ENCODE assay signal across 22 cellular contexts in the genomic region with DNA sequence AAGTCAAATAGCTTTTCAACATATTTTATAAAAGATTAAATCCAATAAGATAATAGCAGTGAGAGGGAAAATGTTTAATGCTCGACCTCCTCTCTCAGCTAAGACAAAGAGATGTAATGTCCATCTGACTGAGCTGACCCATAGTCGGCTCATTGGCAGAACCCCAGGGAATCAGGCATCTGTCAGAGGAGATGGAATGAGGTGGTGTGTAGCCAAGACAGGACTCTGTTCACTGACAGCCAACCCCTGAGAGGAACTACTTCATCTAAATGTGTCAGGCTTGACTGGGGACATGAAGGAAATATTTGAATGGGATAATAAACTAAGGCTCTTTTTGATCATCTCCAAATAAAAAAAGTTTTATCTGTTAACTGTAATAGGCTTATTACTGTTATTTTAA.
DNase-seq lines count a peak whose midpoint lies in the region; ATAC-seq and TF ChIP-seq lines count a peak whose summit lies in the region.
"Had no signal": no experiment of that assay in that cellular context is flagged by ENCODE, and none has a peak within 500 bp of the region (broad histone marks: within the 10 kb centered on the region; RNA-seq: fewer than 3 reads in every experiment).

No MANE protein-coding gene starts in this region.

- no peak for TF ChIP-seq POLR2A in heart left ventricle (IDR thresholded peaks at IDR 0.05)

- TF ChIP-seq CTCF in heart left ventricle (IDR thresholded peaks at IDR 0.05), result no peak

- H3K9me3 ChIP-seq in heart left ventricle, result peaks cover 0 to 3% (median 0%) of the 10 kb centered on the region in 12 donors
- H3K9me3 ChIP-seq: neutrophil, right lobe of liver, SJSA1 had no signal

- no peaks in the 10 kb centered on the region for H3K27me3 ChIP-seq in heart left ventricle
- H3K27me3 ChIP-seq: neutrophil, right lobe of liver, SJSA1 had no signal

- intact Hi-C loops in heart left ventricle (cut with DNase I), result no loop called here

- no peak overlapping the region for H3K27ac ChIP-seq in heart left ventricle
- H3K27ac ChIP-seq: coronary artery, KMS-11, neutrophil, right lobe of liver, SJSA1 had no signal

- WGBS in heart left ventricle, 4 donors, result 14 to 24% (median 17%) methylated on average over 2 of the region's 2 CpGs

- H3K4me1 ChIP-seq in heart left ventricle, result peaks cover 0 to 11% (median 0%) of the 10 kb centered on the region in 12 donors
- H3K4me1 ChIP-seq: right lobe of liver, SJSA1 had no signal

- H3K4me3 ChIP-seq in heart left ventricle, result no peak overlapping the region
- H3K4me3 ChIP-seq: coronary artery, right lobe of liver, SJSA1 had no signal

- H3K36me3 ChIP-seq in heart left ventricle, result no peaks in the 10 kb centered on the region
- H3K36me3 ChIP-seq: neutrophil, right lobe of liver, SJSA1 had no signal

- DNase-seq in M059J (ENCODE audit: low read depth) (peak; percentile 40), amniotic epithelial cell (ENCODE audit: low read depth) (peak; percentile 30), heart left ventricle (peak in 4 of 5 donors; percentile 51 to 60 (median 53)), pons (ENCODE audit: low spot score) (peak; percentile 90), NCI-H345 (lab: John Stamatoyannopoulos, UW) (no peak), COLO829 (ENCODE audit: low spot score) (no peak)
- DNase-seq: activated CD4-positive, alpha-beta memory T cell treated with anti-CD3 and anti-CD28 coated beads, Interleukin-2, amount 10 ng/mL, durations not matched to agents 7 days and 5 days; activated naive CD4-positive, alpha-beta T cell; activated T-cell treated with anti-CD3 and anti-CD28 coated beads, Interleukin-2, amount 50 U/mL, for 1 hour; aorta; CD8-positive, alpha-beta memory T cell; kidney; NCI-H1105; NCI-H526 treated with DMSO at 0.1 percent for 48 hours; right lobe of liver had no signal

- ATAC-seq in heart left ventricle (peak; percentile 73 to 98 (median 92)), GM21717 (IDR thresholded peaks at IDR 0.05; ENCODE audit: unreplicated experiment) (no peak)
- ATAC-seq: right lobe of liver; stimulated activated effector memory CD8-positive, alpha-beta T cell treated with anti-CD3 and anti-CD28 coated beads, Interleukin-12 subunit alpha, Interleukin-12 subunit beta, amount 100 ng/mL, for 72 hours; WTC11 had no signal

Comparison
In these comparisons a context has a peak if more than half of its experiments do, and no peak if none do; other contexts are left out.
1. DNase-seq: peak in M059J (single experiment), amniotic epithelial cell (single experiment), heart left ventricle (4 of 5) and pons (single experiment); none in NCI-H345 (single experiment) and COLO829 (single experiment).